13 cellular contexts compared by ENCODE assay signal in the genomic region with DNA sequence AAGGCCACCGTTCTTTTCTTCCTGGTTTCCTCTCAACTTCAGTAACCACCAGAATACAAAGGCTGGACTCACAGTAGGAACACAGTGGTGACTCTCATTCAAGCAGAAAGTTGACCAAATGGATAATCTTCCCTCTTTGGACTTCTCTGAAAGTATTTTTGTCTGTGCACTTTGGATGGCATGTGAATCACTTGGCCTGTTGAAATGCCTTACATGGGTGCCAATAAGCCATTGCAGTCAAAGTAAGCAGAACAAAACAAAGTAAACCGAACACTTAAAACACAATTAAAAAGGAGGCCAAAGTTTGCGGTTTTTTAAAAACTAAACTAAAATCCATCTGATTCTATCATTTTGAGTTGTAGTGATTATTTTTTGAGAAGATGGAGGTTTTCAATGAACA.
DNase-seq lines count a peak whose midpoint lies in the region; ATAC-seq and TF ChIP-seq lines count a peak whose summit lies in the region.
"Had no signal": no experiment of that assay in that cellular context is flagged by ENCODE, and none has a peak within 500 bp of the region (broad histone marks: within the 10 kb centered on the region; RNA-seq: fewer than 3 reads in every experiment).

No MANE protein-coding gene starts in this region.

- dilution Hi-C loops in IMR-90 (cut with HindIII; ENCODE audit: low sequenced_read_pairs, unreplicated experiment): no loop called here

- POLR2A ChIA-PET in IMR-90 (lab: Charles Lee; ENCODE audit: unreplicated experiment): no interaction called here

- no peak overlapping the region for H2AK9ac ChIP-seq in IMR-90 (replicated peaks; ENCODE audit: low read depth, low read length, poor library complexity)

- CTCF ChIA-PET in IMR-90 (lab: Yijun Ruan, JAX): no interaction called here

- TF ChIP-seq CTCF in IMR-90 (conservative IDR thresholded peaks at IDR 0.05; ENCODE audit: low read depth, low read length): no peak

- H2BK15ac ChIP-seq in IMR-90 (ENCODE audit: low read depth, low read length): 0 out of 3 replicates have a peak overlapping the region, but pooled peaks have one; percentile 73

- no peaks in the 10 kb centered on the region for H3K9me3 ChIP-seq in IMR-90 (ENCODE audit: control insufficient read depth, insufficient read depth, low read length)

- no peak overlapping the region for H3K9ac ChIP-seq in IMR-90 (ENCODE audit: low read depth, low read length)

- no peak overlapping the region for H2AK5ac ChIP-seq in IMR-90 (ENCODE audit: low read depth, low read length)

- H3K4ac ChIP-seq in IMR-90 (ENCODE audit: low read depth, low read length): no peak overlapping the region

- no CpG with 5 or more reads among the region's 3 CpGs for WGBS in IMR-90 (ENCODE audit: extremely low coverage in 2 of 2, insufficient read length in 1 of 2), 2 experiments

- no peak overlapping the region for H3K27ac ChIP-seq in IMR-90 (ENCODE audit: insufficient read depth, low read length)

- no peak overlapping the region for H4K5ac ChIP-seq in IMR-90 (ENCODE audit: low read depth, low read length)

- TF ChIP-seq RAD21 in IMR-90 (IDR thresholded peaks at IDR 0.05; ENCODE audit: low read length): no peak

- no peak overlapping the region; the same call in 1 of the 2 replicates for H4K91ac ChIP-seq in IMR-90 (ENCODE audit: insufficient read depth, low read depth, low read length)

- H3K27me3 ChIP-seq in IMR-90 (ENCODE audit: control insufficient read depth, insufficient read depth, low read length): no peaks in the 10 kb centered on the region

- no peak overlapping the region for H2AFZ ChIP-seq in IMR-90 (replicated peaks; ENCODE audit: low read length, poor library complexity)
- H2AFZ ChIP-seq: GM23338 had no signal

- H3K4me2 ChIP-seq in IMR-90 (ENCODE audit: low read depth, low read length): no peak overlapping the region
- H3K4me2 ChIP-seq: GM23338 had no signal

- H3K56ac ChIP-seq in IMR-90 (ENCODE audit: extremely low read depth, insufficient read depth, low read length): no peak overlapping the region

- H3K4me1 ChIP-seq in IMR-90 (ENCODE audit: control insufficient read depth, insufficient read depth, low read length): peaks cover 29% of the 10 kb centered on the region

- peaks cover 12% of the 10 kb centered on the region for H3K9me1 ChIP-seq in IMR-90 (ENCODE audit: insufficient read depth, low read length)

- intact Hi-C loops in IMR-90 (cut with micrococcal nuclease): no loop called here

- H3K14ac ChIP-seq in IMR-90 (replicated peaks; ENCODE audit: low read depth, low read length): no peak overlapping the region

- no peaks in the 10 kb centered on the region for H4K20me1 ChIP-seq in IMR-90 (ENCODE audit: insufficient read depth, low read length)

- H2BK120ac ChIP-seq in IMR-90 (ENCODE audit: low read depth, low read length): no peak overlapping the region

- no TSS peak for BruUV-seq in IMR-90 (replicated peaks; lab: Mats Ljungman, UMichigan)

- H3K23ac ChIP-seq in IMR-90 (ENCODE audit: low read depth, low read length): no peak overlapping the region

- no peaks in the 10 kb centered on the region for H3K36me3 ChIP-seq in IMR-90 (ENCODE audit: control insufficient read depth, insufficient read depth, low read length)

- DNase-seq in IMR-90: no peak
- DNase-seq in globus pallidus (ENCODE audit: low spot score): peak; percentile 6
- peak; percentile 5 for DNase-seq in pons (ENCODE audit: low spot score)
- no peak for DNase-seq in GM19238 (ENCODE audit: insufficient read length, low spot score)
- no peak for DNase-seq in NCI-H2227 (lab: John Stamatoyannopoulos, UW; ENCODE audit: unreplicated experiment)
- DNase-seq in NCI-H226: no peak
- no peak for DNase-seq in activated CD8-positive, alpha-beta memory T cell treated with anti-CD3 and anti-CD28 coated beads for 24 hours
- DNase-seq: CD8-positive, alpha-beta T cell; COR-L47; DND-41; GDM1; H9 had no signal

- TF ChIP-seq POLR2A in IMR-90 (IDR thresholded peaks at IDR 0.05; ENCODE audit: low read depth, low read length): no peak

- no peaks in the 10 kb centered on the region for H3K79me1 ChIP-seq in IMR-90 (ENCODE audit: low read depth in 1 of 2, low read length in 2 of 2)

- no peak overlapping the region for H3K18ac ChIP-seq in IMR-90 (ENCODE audit: low read depth, low read length)

- H2BK20ac ChIP-seq in IMR-90 (ENCODE audit: low read depth, low read length): no peak overlapping the region

- ATAC-seq in IMR-90 (ENCODE audit: low read depth): no peak
- ATAC-seq: CD8-positive, alpha-beta T cell; GM23338 had no signal

- in situ Hi-C loops in IMR-90 (cut with MboI; ENCODE audit: low sequenced_read_pairs): no loop called here

- no peak overlapping the region for H2BK5ac ChIP-seq in IMR-90 (ENCODE audit: low read depth, low read length, poor library complexity, severe bottlenecking)

- no peak overlapping the region for H4K8ac ChIP-seq in IMR-90 (ENCODE audit: low read depth in 2 of 2, low read length in 2 of 2)

- no peak overlapping the region for H3K4me3 ChIP-seq in IMR-90 (ENCODE audit: insufficient read depth, low read depth, low read length)
- H3K4me3 ChIP-seq: GM23338 had no signal

TF ChIP-seq in IMR-90, 13 proteins besides CTCF, POLR2A, EP300 and RAD21:
- TF ChIP-seq RFX5 (IDR thresholded peaks at IDR 0.05; ENCODE audit: low read depth, low read length) (no peak), NFE2L2 (IDR thresholded peaks at IDR 0.05; ENCODE audit: low read depth, low read length) (no peak), SMC3 (IDR thresholded peaks at IDR 0.05; ENCODE audit: low read depth, low read length) (no peak), MAZ (IDR thresholded peaks at IDR 0.05; ENCODE audit: borderline replicate concordance, low read depth, low read length) (no peak), MAFK (IDR thresholded peaks at IDR 0.05; ENCODE audit: low read depth, low read length) (no peak), BHLHE40 (IDR thresholded peaks at IDR 0.05; ENCODE audit: low read depth, low read length) (no peak), CHD1 (IDR thresholded peaks at IDR 0.05; ENCODE audit: low read depth, low read length) (no peak), RCOR1 (IDR thresholded peaks at IDR 0.05; ENCODE audit: insufficient replicate concordance, low read length) (no peak), FOS (IDR thresholded peaks at IDR 0.05; ENCODE audit: low read depth, low read length) (no peak), MXI1 (IDR thresholded peaks at IDR 0.05; ENCODE audit: borderline replicate concordance, low read depth, low read length) (no peak), CEBPB (IDR thresholded peaks at IDR 0.05; ENCODE audit: low read depth, low read length) (no peak)
- TF ChIP-seq, protein P1, sequence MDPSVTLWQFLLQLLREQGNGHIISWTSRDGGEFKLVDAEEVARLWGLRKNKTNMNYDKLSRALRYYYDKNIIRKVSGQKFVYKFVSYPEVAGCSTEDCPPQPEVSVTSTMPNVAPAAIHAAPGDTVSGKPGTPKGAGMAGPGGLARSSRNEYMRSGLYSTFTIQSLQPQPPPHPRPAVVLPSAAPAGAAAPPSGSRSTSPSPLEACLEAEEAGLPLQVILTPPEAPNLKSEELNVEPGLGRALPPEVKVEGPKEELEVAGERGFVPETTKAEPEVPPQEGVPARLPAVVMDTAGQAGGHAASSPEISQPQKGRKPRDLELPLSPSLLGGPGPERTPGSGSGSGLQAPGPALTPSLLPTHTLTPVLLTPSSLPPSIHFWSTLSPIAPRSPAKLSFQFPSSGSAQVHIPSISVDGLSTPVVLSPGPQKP (IDR thresholded peaks at IDR 0.05; ENCODE audit: borderline replicate concordance, low read depth, low read length): no peak
- TF ChIP-seq, protein P2, sequence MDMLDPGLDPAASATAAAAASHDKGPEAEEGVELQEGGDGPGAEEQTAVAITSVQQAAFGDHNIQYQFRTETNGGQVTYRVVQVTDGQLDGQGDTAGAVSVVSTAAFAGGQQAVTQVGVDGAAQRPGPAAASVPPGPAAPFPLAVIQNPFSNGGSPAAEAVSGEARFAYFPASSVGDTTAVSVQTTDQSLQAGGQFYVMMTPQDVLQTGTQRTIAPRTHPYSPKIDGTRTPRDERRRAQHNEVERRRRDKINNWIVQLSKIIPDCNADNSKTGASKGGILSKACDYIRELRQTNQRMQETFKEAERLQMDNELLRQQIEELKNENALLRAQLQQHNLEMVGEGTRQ (IDR thresholded peaks at IDR 0.05; ENCODE audit: low read depth, low read length): no peak

Comparison
In these comparisons a context has a peak if more than half of its experiments do, and no peak if none do; other contexts are left out.
1. DNase-seq: peak in globus pallidus (single experiment) and pons (single experiment); none in IMR-90 (single experiment), GM19238 (single experiment), NCI-H2227 (single experiment), NCI-H226 (single experiment) and activated CD8-positive, alpha-beta memory T cell treated with anti-CD3 and anti-CD28 coated beads for 24 hours (single experiment).